ENCODE assay signal across 15 cellular contexts in genomic region chr21:36120304-36120902, GRCh38. TPM values are rescaled to one million over a fixed set of nuclear protein-coding genes. Genes with fewer than 3 reads are reported as not detected.
DNase-seq lines count a peak whose midpoint lies in the region; ATAC-seq, FAIRE-seq and TF ChIP-seq lines count a peak whose summit lies in the region.
"Had no signal": no experiment of that assay in that cellular context is flagged by ENCODE, and none has a peak within 500 bp of the region (broad histone marks: within the 10 kb centered on the region; RNA-seq: fewer than 3 reads in every experiment).

No MANE protein-coding gene starts in this region.

- BruUV-seq in K562 (replicated peaks; lab: Mats Ljungman, UMichigan), result no TSS peak

- intact Hi-C loops in Right ventricle myocardium inferior (cut with DNase I) (no loop called here), K562 (cut with micrococcal nuclease) (no loop called here), aorta (cut with DNase I) (no loop called here)

- H3K36me3 ChIP-seq in right atrium auricular region (no peaks in the 10 kb centered on the region), K562 (ENCODE audit: control insufficient read depth, insufficient read depth, low read length) (no peaks in the 10 kb centered on the region), aorta (ENCODE audit: control insufficient read depth in 1 of 2, insufficient read depth in 2 of 2, low read length in 1 of 2) (no peaks in the 10 kb centered on the region)
- H3K36me3 ChIP-seq in effector memory CD4-positive, alpha-beta T cell (ENCODE audit: control insufficient read depth, insufficient read depth, low read length), result no peaks in the 10 kb centered on the region

- no peak for FAIRE-seq in K562 (lab: Jason Lieb, UNC)
- FAIRE-seq: H54 had no signal

- no peak for TF ChIP-seq RAD21 in K562 (CRISPR knock-in tag; conservative IDR thresholded peaks at IDR 0.05 in 1 of 2, IDR thresholded peaks at IDR 0.05 in 1 of 2)

- H3K27me3 ChIP-seq in right atrium auricular region (no peaks in the 10 kb centered on the region), K562 (ENCODE audit: control insufficient read depth in 2 of 2, insufficient read depth in 2 of 2, low read length in 2 of 2) (no peaks in the 10 kb centered on the region), aorta (ENCODE audit: control insufficient read depth in 1 of 2, insufficient read depth in 2 of 2, low read length in 1 of 2) (no peaks in the 10 kb centered on the region)
- H3K27me3 ChIP-seq in effector memory CD4-positive, alpha-beta T cell (replicated peaks; ENCODE audit: control insufficient read depth, insufficient read depth, low read length, poor library complexity, severe bottlenecking), result no peaks in the 10 kb centered on the region

- no peak overlapping the region for H3K4me2 ChIP-seq in K562 (ENCODE audit: insufficient read depth, low read length)

- no peaks in the 10 kb centered on the region for H3K79me2 ChIP-seq in K562 (ENCODE audit: control insufficient read depth, insufficient read depth, low read length)

- no peak overlapping the region for H3K9ac ChIP-seq in K562 (ENCODE audit: insufficient read depth in 1 of 2, low read depth in 2 of 2, low read length in 2 of 2)

- no peaks in the 10 kb centered on the region for H3K9me3 ChIP-seq in right atrium auricular region
- no peaks in the 10 kb centered on the region for H3K9me3 ChIP-seq in K562 (replicated peaks; ENCODE audit: control insufficient read depth, insufficient read depth, low read depth, low read length)
- H3K9me3 ChIP-seq in aorta (ENCODE audit: control insufficient read depth, low read length), result no peaks in the 10 kb centered on the region
- H3K9me3 ChIP-seq in effector memory CD4-positive, alpha-beta T cell (ENCODE audit: control insufficient read depth, low read length), result no peaks in the 10 kb centered on the region

- no peak for DNase-seq in Right ventricle myocardium inferior (ENCODE audit: missing footprints)
- no peak for DNase-seq in right atrium auricular region (ENCODE audit: low spot score)
- DNase-seq in K562 (ENCODE audit: extremely low read depth in 1 of 4, low spot score in 3 of 4), result no peak
- DNase-seq in medulla oblongata (ENCODE audit: extremely low spot score), result peak; percentile 25
- no peak for DNase-seq in aorta
- DNase-seq in NCI-H2029 (lab: John Stamatoyannopoulos, UW), result no peak
- no peak for DNase-seq in effector memory CD4-positive, alpha-beta T cell
- DNase-seq: activated CD4-positive, CD25-positive, alpha-beta regulatory T cell; activated naive CD4-positive, alpha-beta T cell treated with anti-CD3 and anti-CD28 coated beads for 36 hours; KG1; retina had no signal

- no peaks in the 10 kb centered on the region for H3K9me1 ChIP-seq in K562 (ENCODE audit: control insufficient read depth, insufficient read depth, low read length)

- H4K20me1 ChIP-seq in K562 (replicated peaks; ENCODE audit: control insufficient read depth, insufficient read depth, low read length), result no peaks in the 10 kb centered on the region

- no peak for TF ChIP-seq POLR2A in K562 (conservative IDR thresholded peaks at IDR 0.05)

- H2AFZ ChIP-seq in K562 (ENCODE audit: low read depth, low read length), result no peak overlapping the region

- H3K4me3 ChIP-seq in right atrium auricular region, result no peak overlapping the region
- H3K4me3 ChIP-seq in K562, result no peak overlapping the region
- no peak overlapping the region for H3K4me3 ChIP-seq in aorta (ENCODE audit: low read length in 2 of 2)
- H3K4me3 ChIP-seq in effector memory CD4-positive, alpha-beta T cell (ENCODE audit: insufficient read depth, low read depth, low read length, poor library complexity, severe bottlenecking), result no peak overlapping the region

- TF ChIP-seq CTCF in right atrium auricular region (IDR thresholded peaks at IDR 0.05), result no peak
- no peak for TF ChIP-seq CTCF in K562 (IDR thresholded peaks at IDR 0.05 in 2 of 3, conservative IDR thresholded peaks at IDR 0.05 in 1 of 3; ENCODE audit: insufficient read depth in 2 of 3, low read depth in 1 of 3, low read length in 3 of 3)

- no peak for TF ChIP-seq EP300 in K562 (IDR thresholded peaks at IDR 0.05; ENCODE audit: low read length)

- H3K27ac ChIP-seq in right atrium auricular region, result no peak overlapping the region
- no peak overlapping the region for H3K27ac ChIP-seq in K562 (ENCODE audit: extremely low read depth, low read depth, low read length)
- H3K27ac ChIP-seq in aorta (ENCODE audit: low read depth in 1 of 2, low read length in 2 of 2), result no peak overlapping the region
- no peak overlapping the region for H3K27ac ChIP-seq in effector memory CD4-positive, alpha-beta T cell (ENCODE audit: insufficient read depth, low read length, poor library complexity, severe bottlenecking)

- CTCF ChIA-PET in K562 (lab: Yijun Ruan, JAX; ENCODE audit: low intra/inter-chr PET ratio), result no interaction called here

- 16% methylated on average over 7 of the region's 7 CpGs for WGBS in K562 (ENCODE audit: insufficient coverage, low coverage, missing lambda C conversion rate)
- 73 to 75% methylated on average over 7 of the region's 7 CpGs for WGBS in aorta, 2 donors

- in situ Hi-C loops in K562 (cut with MboI), result no loop called here

- peak; percentile 86 for ATAC-seq in Right ventricle myocardium inferior
- ATAC-seq in K562, result peak; percentile 63
- ATAC-seq in aorta (ENCODE audit: low FRiP score), result peak; percentile 50
- ATAC-seq in GM18861 (IDR thresholded peaks at IDR 0.05; ENCODE audit: unreplicated experiment), result no peak
- ATAC-seq: natural killer cell treated with Interleukin-12 subunit alpha and Interleukin-12 subunit beta and Interleukin-15 and Interleukin-18, amount 100 ng/mL, for 72 hours; SK-N-SH treated with all-trans-retinoic acid at 6 μM for 48 hours had no signal

- POLR2A ChIA-PET in K562 (lab: Yijun Ruan, JAX), result interaction anchor here (0.8 to 1.3 kb wide), 2 partner anchors 50 to 208 kb away, joined by 3 to 4 read pairs; partner anchors contain the start of gene CBR1

- peaks cover 0 to 6% of the 10 kb centered on the region in 2 donors for H3K4me1 ChIP-seq in right atrium auricular region
- H3K4me1 ChIP-seq in K562 (replicated peaks in 1 of 2; ENCODE audit: control insufficient read depth in 2 of 2, insufficient read depth in 2 of 2, low read length in 2 of 2), result no peaks in the 10 kb centered on the region
- no peaks in the 10 kb centered on the region for H3K4me1 ChIP-seq in aorta (ENCODE audit: control insufficient read depth in 1 of 2, insufficient read depth in 2 of 2, low read length in 2 of 2)
- no peaks in the 10 kb centered on the region for H3K4me1 ChIP-seq in effector memory CD4-positive, alpha-beta T cell (ENCODE audit: control insufficient read depth, insufficient read depth, low read length, poor library complexity, severe bottlenecking)

RNA-seq across cellular contexts. Expression of gene CBR3, which starts 14.5 kb away (rescaled TPM):
- total RNA-seq in Right ventricle myocardium inferior (2.5 TPM), right atrium auricular region (1 to 10 TPM; 1.8 to 8.2 TPM), K562 (2014; rRNA removed) (not detected in 2 replicates), K562 (2014; rRNA removed; fragmentation: Illumina TruSeq; extraction: Trizol) (not detected in 2 replicates), K562 (2015; rRNA removed; fragmentation: Illumina TruSeq; extraction: Trizol) (not detected in 2 replicates), K562 (2021) (0.16 TPM in 1 of 2 replicates, not detected in the other), aorta (10 to 100 TPM; 13.0 to 14.6 TPM)
- total RNA-seq in K562 (2011; cell fraction: chromatin; rRNA removed; ENCODE audit: low replicate concordance), result not detected in 2 replicates
- not detected in 2 replicates for total RNA-seq in K562 (2011; cell fraction: nucleolus; rRNA removed)
- total RNA-seq in K562 (2011; cell fraction: nucleoplasm; rRNA removed), result not detected in 2 replicates
- polyA plus RNA-seq in K562 (2011; rRNA removed) (not detected in 2 replicates), K562 (2014; fragmentation: Illumina TruSeq; extraction: Trizol) (not detected in 2 replicates), K562 (2014; fragmentation: Nextera tagmentation; extraction: Ambion mirVana) (not detected), K562 (2014; rRNA removed) (not detected in 2 replicates), aorta (10 to 100 TPM; 17.2 to 30.4 TPM)
- not detected in 2 replicates for polyA plus RNA-seq in K562 (2011; cell fraction: cytosol; rRNA removed)
- not detected in 2 replicates for polyA plus RNA-seq in K562 (2011; cell fraction: nucleus; rRNA removed)
- not detected in 2 replicates for polyA plus RNA-seq in K562 (2012)
- polyA minus RNA-seq in K562 (2011; rRNA and poly(A)+ RNA removed), result not detected in 2 replicates
- polyA minus RNA-seq in K562 (2011; cell fraction: cytosol; rRNA and poly(A)+ RNA removed), result not detected in 2 replicates
- not detected in 2 replicates for polyA minus RNA-seq in K562 (2011; cell fraction: nucleus; rRNA and poly(A)+ RNA removed)

RNA-seq across cellular contexts. Expression of gene DOP1B, which starts 36.2 kb away (rescaled TPM):
- 17.9 TPM for total RNA-seq in Right ventricle myocardium inferior
- 1 to 10 TPM; 4.0 to 4.9 TPM for total RNA-seq in right atrium auricular region
- total RNA-seq in K562 (2011; cell fraction: chromatin; rRNA removed; ENCODE audit: low replicate concordance), result 1.3 and 1.7 TPM in 2 replicates
- 1.2 and 1.8 TPM in 2 replicates for total RNA-seq in K562 (2011; cell fraction: nucleolus; rRNA removed)
- total RNA-seq in K562 (2011; cell fraction: nucleoplasm; rRNA removed), result 1.2 and 2.0 TPM in 2 replicates
- total RNA-seq in K562 (2014; rRNA removed), result 0.32 and 0.41 TPM in 2 replicates
- total RNA-seq in K562 (2014; rRNA removed; fragmentation: Illumina TruSeq; extraction: Trizol), result 1.2 and 1.4 TPM in 2 replicates
- total RNA-seq in K562 (2015; rRNA removed; fragmentation: Illumina TruSeq; extraction: Trizol), result 0.58 and 0.79 TPM in 2 replicates
- 1.8 and 2.2 TPM in 2 replicates for total RNA-seq in K562 (2021)
- polyA plus RNA-seq in K562 (2011; rRNA removed), result 0.75 and 1.1 TPM in 2 replicates
- polyA plus RNA-seq in K562 (2011; cell fraction: cytosol; rRNA removed), result 0.58 and 1.6 TPM in 2 replicates
- polyA plus RNA-seq in K562 (2011; cell fraction: nucleus; rRNA removed), result 0.65 and 2.5 TPM in 2 replicates
- 1.0 and 2.3 TPM in 2 replicates for polyA plus RNA-seq in K562 (2012)
- polyA plus RNA-seq in K562 (2014; fragmentation: Illumina TruSeq; extraction: Trizol), result 0.64 and 0.68 TPM in 2 replicates
- under 1 TPM; 0.04 to 0.06 TPM for polyA plus RNA-seq in K562 (2014; fragmentation: Nextera tagmentation; extraction: Ambion mirVana)
- polyA plus RNA-seq in K562 (2014; rRNA removed), result 0.45 and 0.76 TPM in 2 replicates
- 0.28 and 2.0 TPM in 2 replicates for polyA minus RNA-seq in K562 (2011; rRNA and poly(A)+ RNA removed)
- polyA minus RNA-seq in K562 (2011; cell fraction: cytosol; rRNA and poly(A)+ RNA removed), result 0.67 and 2.3 TPM in 2 replicates
- polyA minus RNA-seq in K562 (2011; cell fraction: nucleus; rRNA and poly(A)+ RNA removed), result 0.94 and 3.0 TPM in 2 replicates
- total RNA-seq in aorta, result 10 to 100 TPM; 14.2 to 14.8 TPM
- 1 to 10 TPM; 2.9 to 4.3 TPM for polyA plus RNA-seq in aorta

RNA-seq across cellular contexts. Expression of gene CBR1, which starts 50.6 kb away (rescaled TPM):
- total RNA-seq in Right ventricle myocardium inferior, result 28.5 TPM
- total RNA-seq in right atrium auricular region, result 100 to 1,000 TPM in 1 of 2 donors, 10 to 100 TPM in 1; 60.7 to 101 TPM
- 5.1 and 7.5 TPM in 2 replicates for total RNA-seq in K562 (2011; cell fraction: chromatin; rRNA removed; ENCODE audit: low replicate concordance)
- 8.3 and 10.5 TPM in 2 replicates for total RNA-seq in K562 (2011; cell fraction: nucleolus; rRNA removed)
- 8.5 and 9.1 TPM in 2 replicates for total RNA-seq in K562 (2011; cell fraction: nucleoplasm; rRNA removed)
- 33.8 and 37.3 TPM in 2 replicates for total RNA-seq in K562 (2014; rRNA removed)
- total RNA-seq in K562 (2014; rRNA removed; fragmentation: Illumina TruSeq; extraction: Trizol), result 9.5 and 12.6 TPM in 2 replicates
- total RNA-seq in K562 (2015; rRNA removed; fragmentation: Illumina TruSeq; extraction: Trizol), result 15.4 and 15.6 TPM in 2 replicates
- total RNA-seq in K562 (2021), result 15.1 and 17.6 TPM in 2 replicates
- polyA plus RNA-seq in K562 (2011; rRNA removed), result 14.8 and 21.8 TPM in 2 replicates
- 21.5 and 101 TPM in 2 replicates for polyA plus RNA-seq in K562 (2011; cell fraction: cytosol; rRNA removed)
- polyA plus RNA-seq in K562 (2011; cell fraction: nucleus; rRNA removed), result 16.1 and 19.9 TPM in 2 replicates
- polyA plus RNA-seq in K562 (2012), result 12.9 and 16.1 TPM in 2 replicates
- 9.3 and 10.0 TPM in 2 replicates for polyA plus RNA-seq in K562 (2014; fragmentation: Illumina TruSeq; extraction: Trizol)
- 1 to 10 TPM; 2.5 to 5.5 TPM for polyA plus RNA-seq in K562 (2014; fragmentation: Nextera tagmentation; extraction: Ambion mirVana)
- 21.5 and 29.6 TPM in 2 replicates for polyA plus RNA-seq in K562 (2014; rRNA removed)
- polyA minus RNA-seq in K562 (2011; rRNA and poly(A)+ RNA removed), result 6.4 and 9.5 TPM in 2 replicates
- 6.2 and 7.5 TPM in 2 replicates for polyA minus RNA-seq in K562 (2011; cell fraction: cytosol; rRNA and poly(A)+ RNA removed)
- 6.5 and 8.0 TPM in 2 replicates for polyA minus RNA-seq in K562 (2011; cell fraction: nucleus; rRNA and poly(A)+ RNA removed)
- total RNA-seq in aorta, result 10 to 100 TPM; 26.4 to 45.9 TPM
- polyA plus RNA-seq in aorta, result 100 to 1,000 TPM in 1 of 2 donors, 10 to 100 TPM in 1; 82.6 to 178 TPM
